ENCODE assay signal across 30 cellular contexts in genomic region chr15:71775857-71776256, GRCh38. TPM values are rescaled to one million over a fixed set of nuclear protein-coding genes. Genes with fewer than 3 reads are reported as not detected.
"Had no signal": no experiment of that assay in that cellular context is flagged by ENCODE, and none has a peak within 500 bp of the region (broad histone marks: within the 10 kb centered on the region; RNA-seq: fewer than 3 reads in every experiment).

No MANE protein-coding gene starts in this region.

- H3K9me3 Mint-ChIP-seq: immature natural killer cell; naive B cell; natural killer cell; stimulated activated memory B cell treated with anti-CD40 and anti-IgM and Interleukin-4, amounts not matched to agents 10 μg/mL and 1 μg/mL and 100 μg/mL, for 72 hours; stimulated activated naive CD8-positive, alpha-beta T cell treated with anti-CD3 and anti-CD28 coated beads, Interleukin-15, amount 100 ng/mL, for 72 hours; type B pancreatic cell had no signal

- H3K36me3 ChIP-seq: lower lobe of right lung, neural progenitor cell, neutrophil, right atrium auricular region, right lobe of liver, tibial nerve, uterus had no signal

- H3K4me3 ChIP-seq: left lung, lower lobe of right lung, neural progenitor cell, right atrium auricular region, right lobe of liver, smooth muscle cell, tibial nerve, uterus had no signal

- H3K36me3 Mint-ChIP-seq: immature natural killer cell; naive B cell; natural killer cell; neural progenitor cell; stimulated activated memory B cell treated with anti-CD40 and anti-IgM and Interleukin-4, amounts not matched to agents 10 μg/mL and 1 μg/mL and 100 μg/mL, for 72 hours had no signal

- H3K27me3 ChIP-seq: left lung, neural progenitor cell, neutrophil, right atrium auricular region, right lobe of liver, tibial nerve, uterus had no signal

- DNase-seq: hypothalamus; immature natural killer cell; kidney; left colon; left lung; lower lobe of right lung; mammary epithelial cell; mesendoderm; naive B cell; natural killer cell; nephron progenitor cell; occipital lobe; right lobe of liver; stimulated activated CD4-positive, alpha-beta T cell treated with anti-CD3 and anti-CD28 coated beads, Interleukin-1b, Interleukin-23, amount 100 ng/mL, for 48 hours; stimulated activated CD4-positive, alpha-beta T cell treated with anti-CD3 and anti-CD28 coated beads, Interleukin-2, amount 100 ng/mL, for 48 hours; stimulated activated CD4-positive, alpha-beta T cell treated with anti-CD3 and anti-CD28 coated beads, Interleukin-4, amount 100 ng/mL, for 4 hours; stimulated activated CD8-positive, alpha-beta memory T cell treated with anti-CD3 and anti-CD28 coated beads, Interleukin-4, amount 100 ng/mL, for 48 hours; stimulated activated naive CD4-positive, alpha-beta T cell treated with Interleukin-2 at 50 U/mL for 16 hours; stimulated activated naive CD8-positive, alpha-beta T cell treated with anti-CD3 and anti-CD28 coated beads, Interleukin-15, amount 100 ng/mL, for 72 hours; substantia nigra; uterus had no signal

- H3K4me3 Mint-ChIP-seq: immature natural killer cell; mesothelial cell of epicardium; naive B cell; natural killer cell; nephron progenitor cell; neural progenitor cell; stimulated activated memory B cell treated with anti-CD40 and anti-IgM and Interleukin-4, amounts not matched to agents 10 μg/mL and 1 μg/mL and 100 μg/mL, for 72 hours; stimulated activated naive CD8-positive, alpha-beta T cell treated with anti-CD3 and anti-CD28 coated beads, Interleukin-15, amount 100 ng/mL, for 72 hours; type B pancreatic cell had no signal

- H3K9me3 ChIP-seq: left lung, lower lobe of right lung, neutrophil, right atrium auricular region, right lobe of liver, tibial nerve, uterus had no signal

- H3K27ac Mint-ChIP-seq: immature natural killer cell; mesothelial cell of epicardium; naive B cell; natural killer cell; nephron progenitor cell; neural progenitor cell; stimulated activated memory B cell treated with anti-CD40 and anti-IgM and Interleukin-4, amounts not matched to agents 10 μg/mL and 1 μg/mL and 100 μg/mL, for 72 hours; stimulated activated naive CD8-positive, alpha-beta T cell treated with anti-CD3 and anti-CD28 coated beads, Interleukin-15, amount 100 ng/mL, for 72 hours; type B pancreatic cell had no signal

- H3K27me3 Mint-ChIP-seq: type B pancreatic cell had no signal

- H3K4me1 ChIP-seq: parathyroid adenoma, uterus had no signal

- H3K4me1 Mint-ChIP-seq: immature natural killer cell had no signal

- H3K9ac ChIP-seq: neural progenitor cell, parathyroid adenoma had no signal

- ATAC-seq: left colon; left lung; lower lobe of right lung; natural killer cell; right lobe of liver; stimulated activated memory B cell treated with anti-CD40 and anti-IgM and Interleukin-4, amounts not matched to agents 10 μg/mL and 1 μg/mL and 100 μg/mL, for 72 hours; stimulated activated naive CD8-positive, alpha-beta T cell treated with anti-CD3 and anti-CD28 coated beads, Interleukin-15, amount 100 ng/mL, for 72 hours had no signal

RNA-seq across cellular contexts. Expression of gene NR2E3, which starts 34.5 kb away (rescaled TPM):
- polyA plus RNA-seq: immature natural killer cell, smooth muscle cell had no signal
